Comparison of ENCODE assay signal across 1 cellular context in the genomic region with DNA sequence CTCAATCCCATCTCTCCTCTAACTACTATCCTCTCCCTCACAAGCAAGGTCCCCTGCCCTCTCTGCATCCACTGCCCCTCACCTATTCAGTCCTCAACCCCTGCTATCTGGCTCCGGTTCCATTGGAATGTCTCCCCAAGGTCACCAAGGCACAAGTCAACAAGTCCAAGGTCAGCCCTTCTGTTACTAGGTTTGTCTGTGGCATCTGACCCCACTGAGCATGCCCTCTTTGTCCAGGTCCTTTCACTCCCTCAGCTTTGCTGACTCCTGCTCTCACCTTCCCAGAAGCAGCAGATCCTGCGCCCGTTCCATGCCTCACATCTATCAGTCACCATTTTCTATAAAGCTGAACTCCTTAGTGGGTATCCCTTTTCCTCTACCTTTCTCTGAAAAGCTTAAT.
A peak's percentile ranks its signal among the peaks of the same experiment; 100 is the strongest.
TF ChIP-seq lines count a peak whose summit lies in the region.

No MANE protein-coding gene starts in this region.

TF ChIP-seq in HepG2, 621 proteins besides CTCF, POLR2A, EP300 and RAD21 (continued from another document and continues in another):
- TF ChIP-seq HMGXB3 (CRISPR knock-in tag; IDR thresholded peaks at IDR 0.05; ENCODE audit: borderline replicate concordance) (no peak), KDM4B (CRISPR knock-in tag; IDR thresholded peaks at IDR 0.05) (peak; percentile 63; the same call in 1 of the 2 replicates), TEAD2 (CRISPR knock-in tag; IDR thresholded peaks at IDR 0.05) (no peak), HMGA1 (CRISPR knock-in tag; conservative IDR thresholded peaks at IDR 0.05) (no peak), GMEB2 (CRISPR knock-in tag; IDR thresholded peaks at IDR 0.05; ENCODE audit: low read depth) (no peak), NFIC (IDR thresholded peaks at IDR 0.05; ENCODE audit: low read length) (no peak), PLRG1 (conservative IDR thresholded peaks at IDR 0.05) (no peak), STAT5B (CRISPR knock-in tag; IDR thresholded peaks at IDR 0.05) (no peak), RELA (CRISPR knock-in tag; IDR thresholded peaks at IDR 0.05) (no peak), NFIB (CRISPR knock-in tag; IDR thresholded peaks at IDR 0.05; ENCODE audit: borderline replicate concordance) (no peak), DDIT3 (CRISPR knock-in tag; IDR thresholded peaks at IDR 0.05) (no peak), ZNF547 (CRISPR knock-in tag; IDR thresholded peaks at IDR 0.05) (no peak; the same call in 1 of the 2 replicates), ARID5B (CRISPR knock-in tag; IDR thresholded peaks at IDR 0.05) (peak; percentile 92), ZNF569 (CRISPR knock-in tag; IDR thresholded peaks at IDR 0.05; ENCODE audit: borderline replicate concordance) (no peak), TAF15 (IDR thresholded peaks at IDR 0.05; ENCODE audit: low read depth, low read length, poor library complexity, severe bottlenecking) (no peak), TBL1XR1 (IDR thresholded peaks at IDR 0.05; ENCODE audit: borderline replicate concordance, low read length, partially characterized antibody) (peak; percentile 97), ZSCAN25 (CRISPR knock-in tag; IDR thresholded peaks at IDR 0.05) (peak; percentile 85), KAT2B (IDR thresholded peaks at IDR 0.05; ENCODE audit: borderline replicate concordance, low read depth, low read length) (no peak), ZSCAN22 (CRISPR knock-in tag; IDR thresholded peaks at IDR 0.05) (no peak), MBD4 (IDR thresholded peaks at IDR 0.05; ENCODE audit: borderline replicate concordance, low read length) (no peak), ZIK1 (CRISPR knock-in tag; IDR thresholded peaks at IDR 0.05; ENCODE audit: borderline replicate concordance, low read depth) (0 out of 2 replicates have a peak, but pooled peaks have one; percentile 3), DPF2 (CRISPR knock-in tag; IDR thresholded peaks at IDR 0.05; ENCODE audit: borderline replicate concordance, low read depth) (peak; percentile 77), ZNF138 (CRISPR knock-in tag; IDR thresholded peaks at IDR 0.05; ENCODE audit: low read depth) (no peak), PAXIP1 (CRISPR knock-in tag; conservative IDR thresholded peaks at IDR 0.05) (peak; percentile 89), ZNF205 (CRISPR knock-in tag; IDR thresholded peaks at IDR 0.05) (no peak), ZFY (CRISPR knock-in tag; IDR thresholded peaks at IDR 0.05) (0 out of 2 replicates have a peak, but pooled peaks have one; percentile 0), ZNF503 (CRISPR knock-in tag; IDR thresholded peaks at IDR 0.05) (no peak), BRF2 (CRISPR knock-in tag; IDR thresholded peaks at IDR 0.05) (no peak), ZNF274 (CRISPR knock-in tag; IDR thresholded peaks at IDR 0.05) (no peak), ZNF33B (CRISPR knock-in tag; IDR thresholded peaks at IDR 0.05) (no peak), ZEB1 (IDR thresholded peaks at IDR 0.05; ENCODE audit: insufficient replicate concordance, low read depth) (peak; percentile 33)
- TF ChIP-seq, protein P1, sequence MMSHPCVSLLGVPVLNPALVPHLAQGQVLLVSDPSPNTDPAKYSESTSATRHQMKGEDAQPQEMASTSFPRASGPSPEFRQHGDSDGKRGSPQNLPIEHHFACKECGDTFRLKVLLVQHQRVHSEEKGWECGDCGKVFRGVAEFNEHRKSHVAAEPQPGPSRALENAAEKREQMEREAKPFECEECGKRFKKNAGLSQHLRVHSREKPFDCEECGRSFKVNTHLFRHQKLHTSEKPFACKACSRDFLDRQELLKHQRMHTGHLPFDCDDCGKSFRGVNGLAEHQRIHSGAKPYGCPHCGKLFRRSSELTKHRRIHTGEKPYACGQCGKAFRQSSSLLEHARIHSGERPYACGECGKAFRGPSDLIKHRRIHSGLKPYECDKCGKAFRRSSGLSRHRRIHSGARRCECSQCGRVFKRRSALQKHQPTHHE (CRISPR knock-in tag; IDR thresholded peaks at IDR 0.05; ENCODE audit: borderline replicate concordance): no peak
- TF ChIP-seq, protein P2, sequence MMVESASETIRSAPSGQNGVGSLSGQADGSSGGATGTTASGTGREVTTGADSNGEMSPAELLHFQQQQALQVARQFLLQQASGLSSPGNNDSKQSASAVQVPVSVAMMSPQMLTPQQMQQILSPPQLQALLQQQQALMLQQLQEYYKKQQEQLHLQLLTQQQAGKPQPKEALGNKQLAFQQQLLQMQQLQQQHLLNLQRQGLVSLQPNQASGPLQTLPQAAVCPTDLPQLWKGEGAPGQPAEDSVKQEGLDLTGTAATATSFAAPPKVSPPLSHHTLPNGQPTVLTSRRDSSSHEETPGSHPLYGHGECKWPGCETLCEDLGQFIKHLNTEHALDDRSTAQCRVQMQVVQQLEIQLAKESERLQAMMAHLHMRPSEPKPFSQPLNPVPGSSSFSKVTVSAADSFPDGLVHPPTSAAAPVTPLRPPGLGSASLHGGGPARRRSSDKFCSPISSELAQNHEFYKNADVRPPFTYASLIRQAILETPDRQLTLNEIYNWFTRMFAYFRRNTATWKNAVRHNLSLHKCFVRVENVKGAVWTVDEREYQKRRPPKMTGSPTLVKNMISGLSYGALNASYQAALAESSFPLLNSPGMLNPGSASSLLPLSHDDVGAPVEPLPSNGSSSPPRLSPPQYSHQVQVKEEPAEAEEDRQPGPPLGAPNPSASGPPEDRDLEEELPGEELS (CRISPR knock-in tag; IDR thresholded peaks at IDR 0.05): peak; percentile 86
